In the genomic region with DNA sequence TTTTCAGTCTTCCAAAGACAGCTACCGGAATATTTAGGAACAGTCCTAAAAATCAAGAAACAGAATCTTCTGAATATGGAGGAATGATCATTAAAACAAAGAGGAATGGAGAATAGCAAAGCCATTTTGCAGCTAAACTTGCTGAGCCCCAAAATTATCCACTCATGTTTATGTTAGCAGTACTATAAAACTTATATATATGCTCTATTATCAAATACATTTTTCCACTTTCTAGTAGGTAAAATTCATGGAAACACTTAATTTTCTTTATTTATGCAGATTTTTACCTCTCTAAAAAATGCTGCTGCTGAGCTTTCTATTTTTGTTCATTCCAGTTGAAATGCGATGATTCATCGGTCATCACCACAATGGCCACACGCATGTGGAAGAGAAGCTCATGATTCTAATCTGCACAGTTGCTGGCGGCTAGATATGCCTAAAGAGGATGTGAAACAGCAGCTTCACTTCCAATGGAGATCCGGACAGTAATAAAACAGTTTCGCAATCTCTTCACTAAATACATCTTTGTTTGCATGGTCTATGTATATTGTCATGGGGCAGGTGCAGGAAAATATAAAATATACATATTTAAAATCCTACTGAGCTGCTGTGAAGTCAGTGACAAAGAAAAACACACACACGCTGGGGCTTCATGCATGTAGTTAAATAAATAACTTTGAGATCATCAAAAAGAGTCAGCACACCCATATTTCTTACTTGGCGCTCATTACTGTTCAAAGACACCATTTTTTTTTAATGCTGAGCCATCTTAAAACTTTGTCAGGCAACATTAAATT, we compare ENCODE assay signal across 1 cellular context.
A peak's percentile ranks its signal among the peaks of the same experiment; 100 is the strongest.
TF ChIP-seq lines count a peak whose summit lies in the region.

No MANE protein-coding gene starts in this region.

TF ChIP-seq in K562, 482 proteins besides CTCF, POLR2A, EP300 and RAD21 (continued from another document and continues in another):
- TF ChIP-seq, protein P1, sequence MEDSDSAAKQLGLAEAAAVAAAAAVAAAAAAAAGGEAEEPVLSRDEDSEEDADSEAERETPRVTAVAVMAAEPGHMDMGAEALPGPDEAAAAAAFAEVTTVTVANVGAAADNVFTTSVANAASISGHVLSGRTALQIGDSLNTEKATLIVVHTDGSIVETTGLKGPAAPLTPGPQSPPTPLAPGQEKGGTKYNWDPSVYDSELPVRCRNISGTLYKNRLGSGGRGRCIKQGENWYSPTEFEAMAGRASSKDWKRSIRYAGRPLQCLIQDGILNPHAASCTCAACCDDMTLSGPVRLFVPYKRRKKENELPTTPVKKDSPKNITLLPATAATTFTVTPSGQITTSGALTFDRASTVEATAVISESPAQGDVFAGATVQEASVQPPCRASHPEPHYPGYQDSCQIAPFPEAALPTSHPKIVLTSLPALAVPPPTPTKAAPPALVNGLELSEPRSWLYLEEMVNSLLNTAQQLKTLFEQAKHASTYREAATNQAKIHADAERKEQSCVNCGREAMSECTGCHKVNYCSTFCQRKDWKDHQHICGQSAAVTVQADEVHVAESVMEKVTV (CRISPR knock-in tag; IDR thresholded peaks at IDR 0.05) = peak; percentile 72
- TF ChIP-seq ZNF124 (CRISPR knock-in tag; IDR thresholded peaks at IDR 0.05) (no peak), TEAD2 (tag; IDR thresholded peaks at IDR 0.05) (0 out of 2 replicates have a peak, but pooled peaks have one; percentile 27), ZNF146 (CRISPR knock-in tag; IDR thresholded peaks at IDR 0.05; ENCODE audit: unreplicated experiment) (no peak), RBBP5 (IDR thresholded peaks at IDR 0.05; ENCODE audit: borderline replicate concordance, insufficient read depth, low read length, poor library complexity, severe bottlenecking) (peak; percentile 55), ZFP30 (CRISPR knock-in tag; IDR thresholded peaks at IDR 0.05; ENCODE audit: borderline replicate concordance) (no peak), NFATC3 (IDR thresholded peaks at IDR 0.05) (peak; percentile 49; the same call in 1 of the 2 replicates), MAFF (IDR thresholded peaks at IDR 0.05; ENCODE audit: low read length) (peak; percentile 62), ATF1 (CRISPR knock-in tag; IDR thresholded peaks at IDR 0.05) (no peak), ATF1 (tag; IDR thresholded peaks at IDR 0.05) (peak; percentile 76), SAFB2 (IDR thresholded peaks at IDR 0.05; ENCODE audit: borderline replicate concordance, low read depth, low read length, severe bottlenecking) (no peak), POLR2AphosphoS2 (IDR thresholded peaks at IDR 0.05; ENCODE audit: low read length) (no peak), ZSCAN29 (IDR thresholded peaks at IDR 0.05) (no peak), E2F3 (CRISPR knock-in tag; IDR thresholded peaks at IDR 0.05) (no peak), TEAD1 (CRISPR knock-in tag; IDR thresholded peaks at IDR 0.05) (peak; percentile 40 to 90; a peak in 2 of 4 replicates), MYNN (IDR thresholded peaks at IDR 0.05) (no peak), MYNN (CRISPR knock-in tag; IDR thresholded peaks at IDR 0.05) (no peak), TSC22D4 (tag; IDR thresholded peaks at IDR 0.05) (no peak), HDAC1 (IDR thresholded peaks at IDR 0.05) (peak in 1 of 2 experiments; percentile 70; a peak in 2 of 4 replicates), ZFX (CRISPR knock-in tag; IDR thresholded peaks at IDR 0.05) (no peak), NR2F6 (CRISPR knock-in tag; IDR thresholded peaks at IDR 0.05) (no peak), U2AF2 (optimal IDR thresholded peaks at IDR 0.05; ENCODE audit: low read depth, low read length) (no peak), MAFG (tag; conservative IDR thresholded peaks at IDR 0.05) (peak; percentile 87), ZNF699 (CRISPR knock-in tag; IDR thresholded peaks at IDR 0.05; ENCODE audit: insufficient replicate concordance) (no peak), CHCHD3 (CRISPR knock-in tag; IDR thresholded peaks at IDR 0.05) (no peak), KLF10 (CRISPR knock-in tag; IDR thresholded peaks at IDR 0.05) (no peak), ZNF347 (CRISPR knock-in tag; IDR thresholded peaks at IDR 0.05; ENCODE audit: low read depth) (no peak), CTBP1 (IDR thresholded peaks at IDR 0.05; ENCODE audit: borderline replicate concordance) (peak; percentile 96), ZNF445 (CRISPR knock-in tag; IDR thresholded peaks at IDR 0.05; ENCODE audit: low read depth) (peak; percentile 81; the same call in 1 of the 2 replicates), ZNF224 (CRISPR knock-in tag; IDR thresholded peaks at IDR 0.05) (no peak), TAF9B (IDR thresholded peaks at IDR 0.05; ENCODE audit: partially characterized antibody) (peak; percentile 64), OTX1 (CRISPR knock-in tag; IDR thresholded peaks at IDR 0.05) (peak; percentile 78; the same call in 1 of the 2 replicates), MCM7 (IDR thresholded peaks at IDR 0.05) (no peak), ETV1 (tag; conservative IDR thresholded peaks at IDR 0.05; ENCODE audit: low read depth) (peak; percentile 99), NCOA4 (IDR thresholded peaks at IDR 0.05; ENCODE audit: partially characterized antibody) (no peak)
- TF ChIP-seq, protein P2, sequence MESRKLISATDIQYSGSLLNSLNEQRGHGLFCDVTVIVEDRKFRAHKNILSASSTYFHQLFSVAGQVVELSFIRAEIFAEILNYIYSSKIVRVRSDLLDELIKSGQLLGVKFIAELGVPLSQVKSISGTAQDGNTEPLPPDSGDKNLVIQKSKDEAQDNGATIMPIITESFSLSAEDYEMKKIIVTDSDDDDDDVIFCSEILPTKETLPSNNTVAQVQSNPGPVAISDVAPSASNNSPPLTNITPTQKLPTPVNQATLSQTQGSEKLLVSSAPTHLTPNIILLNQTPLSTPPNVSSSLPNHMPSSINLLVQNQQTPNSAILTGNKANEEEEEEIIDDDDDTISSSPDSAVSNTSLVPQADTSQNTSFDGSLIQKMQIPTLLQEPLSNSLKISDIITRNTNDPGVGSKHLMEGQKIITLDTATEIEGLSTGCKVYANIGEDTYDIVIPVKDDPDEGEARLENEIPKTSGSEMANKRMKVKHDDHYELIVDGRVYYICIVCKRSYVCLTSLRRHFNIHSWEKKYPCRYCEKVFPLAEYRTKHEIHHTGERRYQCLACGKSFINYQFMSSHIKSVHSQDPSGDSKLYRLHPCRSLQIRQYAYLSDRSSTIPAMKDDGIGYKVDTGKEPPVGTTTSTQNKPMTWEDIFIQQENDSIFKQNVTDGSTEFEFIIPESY (CRISPR knock-in tag; IDR thresholded peaks at IDR 0.05) = no peak
- TF ChIP-seq, protein P3, sequence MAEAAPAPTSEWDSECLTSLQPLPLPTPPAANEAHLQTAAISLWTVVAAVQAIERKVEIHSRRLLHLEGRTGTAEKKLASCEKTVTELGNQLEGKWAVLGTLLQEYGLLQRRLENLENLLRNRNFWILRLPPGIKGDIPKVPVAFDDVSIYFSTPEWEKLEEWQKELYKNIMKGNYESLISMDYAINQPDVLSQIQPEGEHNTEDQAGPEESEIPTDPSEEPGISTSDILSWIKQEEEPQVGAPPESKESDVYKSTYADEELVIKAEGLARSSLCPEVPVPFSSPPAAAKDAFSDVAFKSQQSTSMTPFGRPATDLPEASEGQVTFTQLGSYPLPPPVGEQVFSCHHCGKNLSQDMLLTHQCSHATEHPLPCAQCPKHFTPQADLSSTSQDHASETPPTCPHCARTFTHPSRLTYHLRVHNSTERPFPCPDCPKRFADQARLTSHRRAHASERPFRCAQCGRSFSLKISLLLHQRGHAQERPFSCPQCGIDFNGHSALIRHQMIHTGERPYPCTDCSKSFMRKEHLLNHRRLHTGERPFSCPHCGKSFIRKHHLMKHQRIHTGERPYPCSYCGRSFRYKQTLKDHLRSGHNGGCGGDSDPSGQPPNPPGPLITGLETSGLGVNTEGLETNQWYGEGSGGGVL (CRISPR knock-in tag; IDR thresholded peaks at IDR 0.05) = no peak
- TF ChIP-seq, protein P4, sequence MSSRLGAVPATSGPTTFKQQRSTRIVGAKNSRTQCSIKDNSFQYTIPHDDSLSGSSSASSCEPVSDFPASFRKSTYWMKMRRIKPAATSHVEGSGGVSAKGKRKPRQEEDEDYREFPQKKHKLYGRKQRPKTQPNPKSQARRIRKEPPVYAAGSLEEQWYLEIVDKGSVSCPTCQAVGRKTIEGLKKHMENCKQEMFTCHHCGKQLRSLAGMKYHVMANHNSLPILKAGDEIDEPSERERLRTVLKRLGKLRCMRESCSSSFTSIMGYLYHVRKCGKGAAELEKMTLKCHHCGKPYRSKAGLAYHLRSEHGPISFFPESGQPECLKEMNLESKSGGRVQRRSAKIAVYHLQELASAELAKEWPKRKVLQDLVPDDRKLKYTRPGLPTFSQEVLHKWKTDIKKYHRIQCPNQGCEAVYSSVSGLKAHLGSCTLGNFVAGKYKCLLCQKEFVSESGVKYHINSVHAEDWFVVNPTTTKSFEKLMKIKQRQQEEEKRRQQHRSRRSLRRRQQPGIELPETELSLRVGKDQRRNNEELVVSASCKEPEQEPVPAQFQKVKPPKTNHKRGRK (tag; IDR thresholded peaks at IDR 0.05) = no peak
- TF ChIP-seq, protein P5, sequence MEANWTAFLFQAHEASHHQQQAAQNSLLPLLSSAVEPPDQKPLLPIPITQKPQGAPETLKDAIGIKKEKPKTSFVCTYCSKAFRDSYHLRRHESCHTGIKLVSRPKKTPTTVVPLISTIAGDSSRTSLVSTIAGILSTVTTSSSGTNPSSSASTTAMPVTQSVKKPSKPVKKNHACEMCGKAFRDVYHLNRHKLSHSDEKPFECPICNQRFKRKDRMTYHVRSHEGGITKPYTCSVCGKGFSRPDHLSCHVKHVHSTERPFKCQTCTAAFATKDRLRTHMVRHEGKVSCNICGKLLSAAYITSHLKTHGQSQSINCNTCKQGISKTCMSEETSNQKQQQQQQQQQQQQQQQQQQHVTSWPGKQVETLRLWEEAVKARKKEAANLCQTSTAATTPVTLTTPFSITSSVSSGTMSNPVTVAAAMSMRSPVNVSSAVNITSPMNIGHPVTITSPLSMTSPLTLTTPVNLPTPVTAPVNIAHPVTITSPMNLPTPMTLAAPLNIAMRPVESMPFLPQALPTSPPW (CRISPR knock-in tag; IDR thresholded peaks at IDR 0.05) = peak; percentile 63
- TF ChIP-seq, protein P6, sequence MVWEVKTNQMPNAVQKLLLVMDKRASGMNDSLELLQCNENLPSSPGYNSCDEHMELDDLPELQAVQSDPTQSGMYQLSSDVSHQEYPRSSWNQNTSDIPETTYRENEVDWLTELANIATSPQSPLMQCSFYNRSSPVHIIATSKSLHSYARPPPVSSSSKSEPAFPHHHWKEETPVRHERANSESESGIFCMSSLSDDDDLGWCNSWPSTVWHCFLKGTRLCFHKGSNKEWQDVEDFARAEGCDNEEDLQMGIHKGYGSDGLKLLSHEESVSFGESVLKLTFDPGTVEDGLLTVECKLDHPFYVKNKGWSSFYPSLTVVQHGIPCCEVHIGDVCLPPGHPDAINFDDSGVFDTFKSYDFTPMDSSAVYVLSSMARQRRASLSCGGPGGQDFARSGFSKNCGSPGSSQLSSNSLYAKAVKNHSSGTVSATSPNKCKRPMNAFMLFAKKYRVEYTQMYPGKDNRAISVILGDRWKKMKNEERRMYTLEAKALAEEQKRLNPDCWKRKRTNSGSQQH (CRISPR knock-in tag; IDR thresholded peaks at IDR 0.05) = peak; percentile 68; the same call in 1 of the 2 replicates
- TF ChIP-seq, protein P7, sequence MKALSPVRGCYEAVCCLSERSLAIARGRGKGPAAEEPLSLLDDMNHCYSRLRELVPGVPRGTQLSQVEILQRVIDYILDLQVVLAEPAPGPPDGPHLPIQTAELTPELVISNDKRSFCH (CRISPR knock-in tag; IDR thresholded peaks at IDR 0.05) = no peak
- TF ChIP-seq, protein P7 (tag; IDR thresholded peaks at IDR 0.05) = 0 out of 2 replicates have a peak, but pooled peaks have one; percentile 47
- TF ChIP-seq, protein P8, sequence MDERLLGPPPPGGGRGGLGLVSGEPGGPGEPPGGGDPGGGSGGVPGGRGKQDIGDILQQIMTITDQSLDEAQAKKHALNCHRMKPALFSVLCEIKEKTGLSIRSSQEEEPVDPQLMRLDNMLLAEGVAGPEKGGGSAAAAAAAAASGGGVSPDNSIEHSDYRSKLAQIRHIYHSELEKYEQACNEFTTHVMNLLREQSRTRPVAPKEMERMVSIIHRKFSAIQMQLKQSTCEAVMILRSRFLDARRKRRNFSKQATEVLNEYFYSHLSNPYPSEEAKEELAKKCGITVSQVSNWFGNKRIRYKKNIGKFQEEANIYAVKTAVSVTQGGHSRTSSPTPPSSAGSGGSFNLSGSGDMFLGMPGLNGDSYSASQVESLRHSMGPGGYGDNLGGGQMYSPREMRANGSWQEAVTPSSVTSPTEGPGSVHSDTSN (CRISPR knock-in tag; IDR thresholded peaks at IDR 0.05; ENCODE audit: low read depth) = no peak
- TF ChIP-seq, protein P8 (tag; conservative IDR thresholded peaks at IDR 0.05; ENCODE audit: low read depth) = peak; percentile 80
- TF ChIP-seq, protein P9, sequence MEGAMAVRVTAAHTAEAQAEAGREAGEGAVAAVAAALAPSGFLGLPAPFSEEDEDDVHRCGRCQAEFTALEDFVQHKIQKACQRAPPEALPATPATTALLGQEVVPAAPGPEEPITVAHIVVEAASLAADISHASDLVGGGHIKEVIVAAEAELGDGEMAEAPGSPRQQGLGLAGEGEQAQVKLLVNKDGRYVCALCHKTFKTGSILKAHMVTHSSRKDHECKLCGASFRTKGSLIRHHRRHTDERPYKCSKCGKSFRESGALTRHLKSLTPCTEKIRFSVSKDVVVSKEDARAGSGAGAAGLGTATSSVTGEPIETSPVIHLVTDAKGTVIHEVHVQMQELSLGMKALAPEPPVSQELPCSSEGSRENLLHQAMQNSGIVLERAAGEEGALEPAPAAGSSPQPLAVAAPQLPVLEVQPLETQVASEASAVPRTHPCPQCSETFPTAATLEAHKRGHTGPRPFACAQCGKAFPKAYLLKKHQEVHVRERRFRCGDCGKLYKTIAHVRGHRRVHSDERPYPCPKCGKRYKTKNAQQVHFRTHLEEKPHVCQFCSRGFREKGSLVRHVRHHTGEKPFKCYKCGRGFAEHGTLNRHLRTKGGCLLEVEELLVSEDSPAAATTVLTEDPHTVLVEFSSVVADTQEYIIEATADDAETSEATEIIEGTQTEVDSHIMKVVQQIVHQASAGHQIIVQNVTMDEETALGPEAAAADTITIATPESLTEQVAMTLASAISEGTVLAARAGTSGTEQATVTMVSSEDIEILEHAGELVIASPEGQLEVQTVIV (CRISPR knock-in tag; IDR thresholded peaks at IDR 0.05; ENCODE audit: borderline replicate concordance) = no peak
